Comparison of ENCODE assay signal across 11 cellular contexts in genomic region chr6:162857321-162857720, GRCh38.
DNase-seq lines count a peak whose midpoint lies in the region; ATAC-seq and TF ChIP-seq lines count a peak whose summit lies in the region.
"Had no signal": no experiment of that assay in that cellular context is flagged by ENCODE, and none has a peak within 500 bp of the region (broad histone marks: within the 10 kb centered on the region; RNA-seq: fewer than 3 reads in every experiment).

No MANE protein-coding gene starts in this region.

- H3K27me3 ChIP-seq in PC-9 (ENCODE audit: insufficient read depth, low read depth) = peaks cover 27% of the 10 kb centered on the region

- no peaks in the 10 kb centered on the region for H3K4me1 ChIP-seq in PC-9 (replicated peaks; ENCODE audit: insufficient read depth)

- H3K27ac ChIP-seq in PC-9 = no peak overlapping the region

- H3K9me3 Mint-ChIP-seq in osteocyte (ENCODE audit: unreplicated experiment) = no peaks in the 10 kb centered on the region
- H3K9me3 Mint-ChIP-seq: activated CD8-positive, alpha-beta T cell treated with anti-CD3 and anti-CD28 coated beads for 36 hours had no signal

- DNase-seq in COR-L47 (lab: John Stamatoyannopoulos, UW) (peak; percentile 2), PC-9 (no peak), fibroblast of the aortic adventitia (ENCODE audit: low read depth) (no peak), osteocyte (ENCODE audit: extremely low spot score, unreplicated experiment) (no peak), SIG-M5 (lab: John Stamatoyannopoulos, UW) (no peak), NOMO-1 (lab: John Stamatoyannopoulos, UW; ENCODE audit: unreplicated experiment in 2 of 2) (no peak)
- DNase-seq in activated CD8-positive, alpha-beta memory T cell treated with anti-CD3 and anti-CD28 coated beads for 24 hours = no peak
- DNase-seq: activated CD8-positive, alpha-beta T cell treated with anti-CD3 and anti-CD28 coated beads for 36 hours; stimulated activated CD4-positive, alpha-beta T cell treated with anti-CD3 and anti-CD28 coated beads, Interleukin-4, amount 100 ng/mL, for 1 hour had no signal

- H3K4me1 Mint-ChIP-seq in osteocyte (ENCODE audit: unreplicated experiment) = peaks cover 27% of the 10 kb centered on the region
- H3K4me1 Mint-ChIP-seq: IgD-negative memory B cell had no signal

- BruUV-seq in PC-9 (replicated peaks; lab: Mats Ljungman, UMichigan) = no TSS peak

- H2AFZ ChIP-seq in PC-9 = no peak overlapping the region

- no peaks in the 10 kb centered on the region for H3K79me2 ChIP-seq in PC-9 (ENCODE audit: low read depth)

- peak overlapping the region; percentile 74 for H3K27ac Mint-ChIP-seq in osteocyte (ENCODE audit: unreplicated experiment)
- H3K27ac Mint-ChIP-seq: activated CD8-positive, alpha-beta T cell treated with anti-CD3 and anti-CD28 coated beads for 36 hours; IgD-negative memory B cell had no signal

- H3K4me3 ChIP-seq in PC-9 (no peak overlapping the region), fibroblast of the aortic adventitia (ENCODE audit: low read depth, low read length) (peak overlapping the region; percentile 32)

- intact Hi-C loops in PC-9 (cut with micrococcal nuclease; ENCODE audit: unreplicated experiment) = no loop called here

- no peak for TF ChIP-seq CTCF in PC-9 (conservative IDR thresholded peaks at IDR 0.05)
- no peak for TF ChIP-seq CTCF in fibroblast of the aortic adventitia (IDR thresholded peaks at IDR 0.05; ENCODE audit: insufficient read depth, low read length)
- no peak for TF ChIP-seq CTCF in osteocyte (IDR thresholded peaks at IDR 0.05)

- H3F3A ChIP-seq in PC-9 (ENCODE audit: insufficient read depth, low read depth) = no peaks in the 10 kb centered on the region

- POLR2A ChIA-PET in PC-9 (lab: Charles Lee; ENCODE audit: unreplicated experiment) = no interaction called here

- no peak for ATAC-seq in GM19452 (IDR thresholded peaks at IDR 0.05; ENCODE audit: unreplicated experiment)
- ATAC-seq: activated CD8-positive, alpha-beta T cell treated with anti-CD3 and anti-CD28 coated beads for 36 hours had no signal

- H3K4me2 ChIP-seq in PC-9 = 0 out of 2 replicates have a peak overlapping the region, but pooled peaks have one; percentile 17

- no peaks in the 10 kb centered on the region for H3K27me3 Mint-ChIP-seq in osteocyte (ENCODE audit: unreplicated experiment)
- H3K27me3 Mint-ChIP-seq: activated CD8-positive, alpha-beta T cell treated with anti-CD3 and anti-CD28 coated beads for 36 hours; IgD-negative memory B cell had no signal

- no peaks in the 10 kb centered on the region for H3K36me3 Mint-ChIP-seq in osteocyte (ENCODE audit: unreplicated experiment)
- H3K36me3 Mint-ChIP-seq: IgD-negative memory B cell had no signal

- no peaks in the 10 kb centered on the region for H3K9me2 ChIP-seq in PC-9 (ENCODE audit: insufficient read depth)

- CTCF ChIA-PET in PC-9 (lab: Charles Lee) = no interaction called here

- H4K20me1 ChIP-seq in PC-9 (ENCODE audit: insufficient read depth) = no peaks in the 10 kb centered on the region

- H3K9me3 ChIP-seq in PC-9 (ENCODE audit: insufficient read depth, low read depth) = no peaks in the 10 kb centered on the region

- peak overlapping the region; percentile 52 for H3K4me3 Mint-ChIP-seq in osteocyte (ENCODE audit: unreplicated experiment)
- H3K4me3 Mint-ChIP-seq: activated CD8-positive, alpha-beta T cell treated with anti-CD3 and anti-CD28 coated beads for 36 hours had no signal

- no peaks in the 10 kb centered on the region for H3K36me3 ChIP-seq in PC-9 (ENCODE audit: low read depth)
